8 cellular contexts compared by ENCODE assay signal in the genomic region with DNA sequence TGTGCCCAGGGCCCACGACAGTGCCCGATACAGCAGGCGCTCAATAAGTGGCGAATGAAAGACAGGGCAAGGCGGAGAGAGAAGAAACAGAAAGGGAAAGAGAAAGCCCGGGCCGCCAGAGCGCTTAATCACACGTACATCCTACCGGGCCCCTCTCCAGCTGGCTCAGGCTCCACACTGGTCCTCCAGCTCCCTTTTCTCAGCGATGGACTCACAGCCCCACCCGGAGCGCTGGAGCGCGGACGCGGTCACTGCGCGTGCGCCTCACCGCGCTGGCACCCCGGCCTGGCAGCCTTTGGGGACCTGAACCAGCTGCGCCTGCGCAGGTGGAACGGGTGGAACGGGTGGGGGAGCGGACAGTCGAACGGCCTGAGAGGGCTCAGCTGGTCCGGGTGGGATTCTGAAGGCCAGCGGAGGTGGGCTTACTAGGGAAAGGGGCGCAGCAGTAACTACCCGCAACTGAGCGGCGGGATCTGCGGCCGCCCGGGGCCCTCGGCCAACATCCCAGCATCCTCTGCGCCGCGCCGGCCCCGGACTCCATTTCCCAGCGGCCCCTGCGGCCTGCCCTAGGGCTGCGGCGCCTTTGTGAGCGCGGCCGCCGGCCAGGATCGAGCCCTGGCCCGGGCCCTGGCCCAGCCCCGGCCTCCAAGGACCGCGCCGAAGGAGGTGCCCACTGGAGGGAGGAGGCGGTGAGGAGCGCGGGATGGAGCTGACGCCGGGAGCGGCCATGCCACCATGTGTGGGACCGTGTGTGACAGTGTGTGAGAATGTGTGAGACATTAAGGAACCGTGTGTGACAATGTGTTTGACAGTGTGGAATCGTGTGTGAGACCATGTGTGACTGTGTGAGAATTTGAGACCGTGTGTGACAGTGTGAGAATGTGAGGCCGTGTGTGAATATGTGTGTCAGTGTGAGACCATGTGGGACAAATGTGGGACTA. TPM values are rescaled to one million over a fixed set of nuclear protein-coding genes. Genes with fewer than 3 reads are reported as not detected.
DNase-seq lines count a peak whose midpoint lies in the region; ATAC-seq and TF ChIP-seq lines count a peak whose summit lies in the region.

A gene (plus strand): TSS at position 569 of the 941 bp plus-strand sequence. CDS start 2,783 bp downstream, outside the sequence.

- peak within 1 kb of the TSS; percentile 81 to 91 for H3K4me3 ChIP-seq in duodenal mucosa (ENCODE audit: low read depth in 1 of 2, low read length in 2 of 2)
- H3K4me3 ChIP-seq in lower leg skin (ENCODE audit: low read depth, poor library complexity, severe bottlenecking): peak within 1 kb of the TSS; percentile 61

- intact Hi-C loops in lower leg skin (cut with DNase I; ENCODE audit: low total_unique reads): no loop called here

- WGBS in lower leg skin, 2 donors: 1% methylated on average over 44 to 57 of the region's 70 CpGs

- H3K4me1 Mint-ChIP-seq in activated CD4-positive, alpha-beta memory T cell treated with anti-CD3 and anti-CD28 coated beads, Interleukin-2, amount 10 ng/mL, durations not matched to agents 7 days and 5 days: peaks cover 27% of the 10 kb centered on the region

- no peaks in the 10 kb centered on the region for H3K27me3 ChIP-seq in duodenal mucosa (ENCODE audit: control insufficient read depth in 1 of 2, insufficient read depth in 2 of 2, low read length in 2 of 2)

- TF ChIP-seq POLR2A in GM19193 (IDR thresholded peaks at IDR 0.05; ENCODE audit: extremely low read depth, insufficient read depth, insufficient read length) (peak; percentile 55), lower leg skin (IDR thresholded peaks at IDR 0.05) (no peak)

- CTCF ChIA-PET in activated CD4-positive, alpha-beta memory T cell treated with anti-CD3 and anti-CD28 coated beads, Interleukin-2, amount 10 ng/mL, durations not matched to agents 7 days and 5 days (lab: Charles Lee): interaction anchor here (0.7 to 3.1 kb wide), 3 partner anchors 11 to 151 kb away, joined by 3 to 13 read pairs (median 4); a partner anchor contains a TSS

- peak; percentile 62 to 77 for DNase-seq in AML-193 (lab: John Stamatoyannopoulos, UW)
- peak; percentile 89 for DNase-seq in NCI-H526 treated with DMSO at 0.1 percent for 48 hours (lab: John Stamatoyannopoulos, UW)
- peak; percentile 91 for DNase-seq in activated CD4-positive, alpha-beta memory T cell treated with anti-CD3 and anti-CD28 coated beads, Interleukin-2, amount 10 ng/mL, durations not matched to agents 7 days and 5 days
- DNase-seq in lower leg skin (ENCODE audit: low spot score in 2 of 2): peak; percentile 93 to 98
- DNase-seq in stimulated activated CD4-positive, alpha-beta T cell treated with anti-CD3 and anti-CD28 coated beads, Interleukin-4, amount 100 ng/mL, for 24 hours: peak; percentile 91

- H3K9ac ChIP-seq in duodenal mucosa (ENCODE audit: low read depth in 1 of 2, low read length in 2 of 2): peak within 1 kb of the TSS; percentile 63 to 71

- no peak for TF ChIP-seq CTCF in lower leg skin (IDR thresholded peaks at IDR 0.05)

- H3K9me3 Mint-ChIP-seq in activated CD4-positive, alpha-beta memory T cell treated with anti-CD3 and anti-CD28 coated beads, Interleukin-2, amount 10 ng/mL, durations not matched to agents 7 days and 5 days: peaks cover 62% of the 10 kb centered on the region

- H3K36me3 ChIP-seq in duodenal mucosa (ENCODE audit: control insufficient read depth in 1 of 2, insufficient read depth in 2 of 2, low read length in 2 of 2): peaks cover 20 to 27% of the 10 kb centered on the region in 2 donors

- H3K36me3 Mint-ChIP-seq in activated CD4-positive, alpha-beta memory T cell treated with anti-CD3 and anti-CD28 coated beads, Interleukin-2, amount 10 ng/mL, durations not matched to agents 7 days and 5 days (ENCODE audit: low read depth): peaks cover 70% of the 10 kb centered on the region

- H3K27me3 Mint-ChIP-seq in activated CD4-positive, alpha-beta memory T cell treated with anti-CD3 and anti-CD28 coated beads, Interleukin-2, amount 10 ng/mL, durations not matched to agents 7 days and 5 days: no peaks in the 10 kb centered on the region

- peaks cover 12% of the 10 kb centered on the region in 2 donors for H3K4me1 ChIP-seq in duodenal mucosa (ENCODE audit: control insufficient read depth in 1 of 2, insufficient read depth in 2 of 2, low read length in 2 of 2)

- POLR2A ChIA-PET in activated CD4-positive, alpha-beta memory T cell treated with anti-CD3 and anti-CD28 coated beads, Interleukin-2, amount 10 ng/mL, durations not matched to agents 7 days and 5 days (lab: Charles Lee): interaction anchor here (0.6 to 2.6 kb wide), 4 partner anchors 11 to 695 kb away, joined by 3 to 10 read pairs (median 3); a partner anchor contains a TSS

- H3K27ac ChIP-seq in duodenal mucosa (ENCODE audit: low read depth, low read length): peak within 1 kb of the TSS; percentile 86

- peak within 1 kb of the TSS; percentile 90 for H3K27ac Mint-ChIP-seq in activated CD4-positive, alpha-beta memory T cell treated with anti-CD3 and anti-CD28 coated beads, Interleukin-2, amount 10 ng/mL, durations not matched to agents 7 days and 5 days

- H3K9me3 ChIP-seq in duodenal mucosa (ENCODE audit: control insufficient read depth in 1 of 2, low read length in 2 of 2): peaks cover 49 to 63% of the 10 kb centered on the region in 2 donors

- peak within 1 kb of the TSS; percentile 77 for H3K4me3 Mint-ChIP-seq in activated CD4-positive, alpha-beta memory T cell treated with anti-CD3 and anti-CD28 coated beads, Interleukin-2, amount 10 ng/mL, durations not matched to agents 7 days and 5 days

- ATAC-seq in HG03432 (IDR thresholded peaks at IDR 0.05; ENCODE audit: unreplicated experiment): peak; percentile 90

RNA-seq across cellular contexts. Expression of the gene that starts here (rescaled TPM):
- 1 to 10 TPM; 3.9 to 4.1 TPM for total RNA-seq in activated CD4-positive, alpha-beta memory T cell treated with anti-CD3 and anti-CD28 coated beads, Interleukin-2, amount 10 ng/mL, durations not matched to agents 7 days and 5 days
- 1 to 10 TPM; 2.1 to 3.8 (median 2.6) TPM for total RNA-seq in lower leg skin

Comparison
In these comparisons a context has a peak if more than half of its experiments do, and no peak if none do; other contexts are left out.
1. Peak in every context shown above with its lines: DNase-seq, ATAC-seq, H3K4me3 ChIP-seq and H3K27ac ChIP-seq.